ENCODE assay signal across 8 cellular contexts in genomic region chr12:121888478-121889266, GRCh38. TPM values are rescaled to one million over a fixed set of nuclear protein-coding genes. Genes with fewer than 3 reads are reported as not detected.
DNase-seq lines count a peak whose midpoint lies in the region; ATAC-seq and TF ChIP-seq lines count a peak whose summit lies in the region.

TSS of gene PSMD9 (plus strand) at chr12:121888790. CDS start at chr12:121888857, 67 bp downstream.

- peak; percentile 93 for ATAC-seq in CD8-positive, alpha-beta T cell
- ATAC-seq in GM19452 (IDR thresholded peaks at IDR 0.05; ENCODE audit: unreplicated experiment) (peak; percentile 90), right lobe of liver (peak; percentile 97 to 98 (median 98))

- H3K36me3 ChIP-seq in CD8-positive, alpha-beta T cell (ENCODE audit: insufficient read depth, low read length), result no peaks in the 10 kb centered on the region
- no peaks in the 10 kb centered on the region for H3K36me3 ChIP-seq in right lobe of liver

- H3K4me3 ChIP-seq in CD8-positive, alpha-beta T cell (ENCODE audit: low read depth, low read length), result peak within 1 kb of the TSS; percentile 72
- peak within 1 kb of the TSS; percentile 67 to 100 (median 91) for H3K4me3 ChIP-seq in dorsolateral prefrontal cortex
- peak within 1 kb of the TSS; percentile 90 to 92 (median 91) for H3K4me3 ChIP-seq in right lobe of liver

- peaks cover 19% of the 10 kb centered on the region for H3K36me3 Mint-ChIP-seq in CD8-positive, alpha-beta T cell
- peaks cover 2% of the 10 kb centered on the region for H3K36me3 Mint-ChIP-seq in activated CD4-positive, alpha-beta memory T cell treated with anti-CD3 and anti-CD28 coated beads for 36 hours

- POLR2A ChIA-PET in CD8-positive, alpha-beta T cell (lab: Charles Lee), result interaction anchor here (0.6 to 2.1 kb wide), 16 partner anchors 12 to 612 kb away, joined by 3 to 21 read pairs (median 3); partner anchors contain the start of genes CFAP251, DIABLO, RHOF and TMEM120B
- POLR2A ChIA-PET in activated CD4-positive, alpha-beta memory T cell treated with anti-CD3 and anti-CD28 coated beads for 36 hours (lab: Charles Lee), result interaction anchor here (0.6 to 2.1 kb wide), 11 partner anchors 23 to 262 kb away, joined by 3 to 9 read pairs (median 3); partner anchors contain the start of genes ORAI1 and RHOF

- peak; percentile 82 for TF ChIP-seq POLR2A in right lobe of liver (IDR thresholded peaks at IDR 0.05)

- H3K4me1 Mint-ChIP-seq in CD8-positive, alpha-beta T cell (ENCODE audit: low read depth), result peaks cover 35% of the 10 kb centered on the region
- peaks cover 39% of the 10 kb centered on the region for H3K4me1 Mint-ChIP-seq in activated CD4-positive, alpha-beta memory T cell treated with anti-CD3 and anti-CD28 coated beads for 36 hours (ENCODE audit: low read depth)

- no peaks in the 10 kb centered on the region for H3K27me3 ChIP-seq in CD8-positive, alpha-beta T cell (ENCODE audit: insufficient read depth, low read length)
- H3K27me3 ChIP-seq in dorsolateral prefrontal cortex, result no peaks in the 10 kb centered on the region
- no peaks in the 10 kb centered on the region for H3K27me3 ChIP-seq in right lobe of liver

- H3K27ac ChIP-seq in CD8-positive, alpha-beta T cell (ENCODE audit: low read depth, low read length), result peak within 1 kb of the TSS; percentile 88
- H3K27ac ChIP-seq in dorsolateral prefrontal cortex (peak within 1 kb of the TSS; percentile 73 to 99 (median 91)), right lobe of liver (peak within 1 kb of the TSS; percentile 91 to 95 (median 92))

- CTCF ChIA-PET in CD8-positive, alpha-beta T cell (lab: Charles Lee), result interaction anchor here (0.9 to 3.5 kb wide), 11 partner anchors 9 to 388 kb away, joined by 3 to 38 read pairs (median 4); partner anchors contain the start of gene RHOF
- CTCF ChIA-PET in activated CD4-positive, alpha-beta memory T cell treated with anti-CD3 and anti-CD28 coated beads for 36 hours (lab: Charles Lee), result interaction anchor here (0.6 to 3.9 kb wide), 36 partner anchors 9 to 235 kb away, joined by 3 to 117 read pairs (median 4); partner anchors contain the start of genes CFAP251, RHOF and TMEM120B

- no peaks in the 10 kb centered on the region for H3K9me3 Mint-ChIP-seq in CD8-positive, alpha-beta T cell
- H3K9me3 Mint-ChIP-seq in activated CD4-positive, alpha-beta memory T cell treated with anti-CD3 and anti-CD28 coated beads for 36 hours, result no peaks in the 10 kb centered on the region

- peak; percentile 96 to 99 (median 99) for DNase-seq in CD8-positive, alpha-beta T cell
- peak; percentile 99 for DNase-seq in HK-2 (ENCODE audit: unreplicated experiment)
- DNase-seq in NCI-H82 treated with DMSO at 0.1 percent for 48 hours (lab: John Stamatoyannopoulos, UW; ENCODE audit: unreplicated experiment), result peak; percentile 94
- peak; percentile 99 for DNase-seq in activated CD4-positive, alpha-beta memory T cell treated with anti-CD3 and anti-CD28 coated beads for 36 hours
- peak; percentile 93 to 98 (median 96) for DNase-seq in dorsolateral prefrontal cortex
- DNase-seq in right lobe of liver, result peak; percentile 98
- DNase-seq in stimulated activated CD4-positive, alpha-beta T cell treated with anti-CD3 and anti-CD28 coated beads, Interleukin-4, amount 100 ng/mL, for 4 hours, result peak; percentile 98 to 99

- no peaks in the 10 kb centered on the region for H3K27me3 Mint-ChIP-seq in CD8-positive, alpha-beta T cell (ENCODE audit: low read depth)
- H3K27me3 Mint-ChIP-seq in activated CD4-positive, alpha-beta memory T cell treated with anti-CD3 and anti-CD28 coated beads for 36 hours, result no peaks in the 10 kb centered on the region

- H3K4me3 Mint-ChIP-seq in CD8-positive, alpha-beta T cell, result peak within 1 kb of the TSS; percentile 99
- H3K4me3 Mint-ChIP-seq in activated CD4-positive, alpha-beta memory T cell treated with anti-CD3 and anti-CD28 coated beads for 36 hours, result peak within 1 kb of the TSS; percentile 100

- no peaks in the 10 kb centered on the region for H3K9me3 ChIP-seq in CD8-positive, alpha-beta T cell (ENCODE audit: low read length)
- no peaks in the 10 kb centered on the region for H3K9me3 ChIP-seq in right lobe of liver

- WGBS in right lobe of liver (ENCODE audit: insufficient coverage, low coverage, low lambda C conversion rate, missing lambda C conversion rate), result 0% methylated on average over 14 of the region's 67 CpGs

- H3K27ac Mint-ChIP-seq in CD8-positive, alpha-beta T cell, result peak within 1 kb of the TSS; percentile 99
- peak within 1 kb of the TSS; percentile 94 for H3K27ac Mint-ChIP-seq in activated CD4-positive, alpha-beta memory T cell treated with anti-CD3 and anti-CD28 coated beads for 36 hours

- peaks cover 32% of the 10 kb centered on the region for H3K4me1 ChIP-seq in CD8-positive, alpha-beta T cell (ENCODE audit: insufficient read depth, low read length)
- H3K4me1 ChIP-seq in right lobe of liver, result peaks cover 0 to 12% (median 2%) of the 10 kb centered on the region in 4 donors

- intact Hi-C loops in CD8-positive, alpha-beta T cell (cut with DNase I, micrococcal nuclease), result loop anchor here (1.0 to 5.0 kb wide), 12 partner anchors 30 to 1176 kb away; partner anchors contain the start of genes CFAP251 (in 2 of the 2), DIABLO (in 1 of the 2), TMEM120B (in 1 of the 2) and UNC119B (in 1 of the 2)
- intact Hi-C loops in activated CD4-positive, alpha-beta memory T cell treated with anti-CD3 and anti-CD28 coated beads for 36 hours (cut with micrococcal nuclease), result loop anchor here (1.0 to 5.0 kb wide), 13 partner anchors 30 to 856 kb away; partner anchors contain the start of genes CFAP251, MLXIP, ORAI1 and RNF34
- intact Hi-C loops in dorsolateral prefrontal cortex (cut with DNase I), result loop anchor here (2.0 to 10.0 kb wide), 8 partner anchors 46 to 192 kb away; no protein-coding TSS in a partner anchor
- intact Hi-C loops in right lobe of liver (cut with DNase I), result loop anchor here in 1 of 2 donors (5.0 to 10.0 kb wide), 2 partner anchors 46 to 84 kb away; partner anchors contain the start of gene SETD1B

- peak; percentile 27 for TF ChIP-seq CTCF in CD8-positive, alpha-beta T cell (IDR thresholded peaks at IDR 0.05)
- TF ChIP-seq CTCF in dorsolateral prefrontal cortex (IDR thresholded peaks at IDR 0.05 in 54 of 56, conservative IDR thresholded peaks at IDR 0.05 in 2 of 56; ENCODE audit: low read depth in 1 of 56, partially characterized antibody in 56 of 56), result peak; percentile 18 to 71 (median 52)
- TF ChIP-seq CTCF in right lobe of liver (IDR thresholded peaks at IDR 0.05), result peak; percentile 63 to 73 (median 66)

RNA-seq across cellular contexts. Expression of gene PSMD9, which starts in this region (rescaled TPM):
- total RNA-seq in CD8-positive, alpha-beta T cell, result 10 to 100 TPM; 38.7 to 42.2 TPM
- 10 to 100 TPM; 60.7 to 64.1 TPM for total RNA-seq in activated CD4-positive, alpha-beta memory T cell treated with anti-CD3 and anti-CD28 coated beads for 36 hours
- total RNA-seq in dorsolateral prefrontal cortex (10 to 100 TPM; 20.7 to 47.0 (median 32.4) TPM), right lobe of liver (10 to 100 TPM; 20.0 to 56.4 (median 28.4) TPM)

Comparison
In these comparisons a context has a peak if more than half of its experiments do, and no peak if none do; other contexts are left out.
1. Peak in every context shown above with its lines: DNase-seq, ATAC-seq, H3K4me3 ChIP-seq and H3K27ac ChIP-seq.